ENCODE assay signal across 2 cellular contexts in genomic region chr17:36183811-36184765, GRCh38.
TF ChIP-seq lines count a peak whose summit lies in the region.

No MANE protein-coding gene starts in this region.

TF ChIP-seq in SK-N-SH, 30 proteins besides CTCF, POLR2A, EP300 and RAD21 (continued from another document):
- TF ChIP-seq, protein P1, sequence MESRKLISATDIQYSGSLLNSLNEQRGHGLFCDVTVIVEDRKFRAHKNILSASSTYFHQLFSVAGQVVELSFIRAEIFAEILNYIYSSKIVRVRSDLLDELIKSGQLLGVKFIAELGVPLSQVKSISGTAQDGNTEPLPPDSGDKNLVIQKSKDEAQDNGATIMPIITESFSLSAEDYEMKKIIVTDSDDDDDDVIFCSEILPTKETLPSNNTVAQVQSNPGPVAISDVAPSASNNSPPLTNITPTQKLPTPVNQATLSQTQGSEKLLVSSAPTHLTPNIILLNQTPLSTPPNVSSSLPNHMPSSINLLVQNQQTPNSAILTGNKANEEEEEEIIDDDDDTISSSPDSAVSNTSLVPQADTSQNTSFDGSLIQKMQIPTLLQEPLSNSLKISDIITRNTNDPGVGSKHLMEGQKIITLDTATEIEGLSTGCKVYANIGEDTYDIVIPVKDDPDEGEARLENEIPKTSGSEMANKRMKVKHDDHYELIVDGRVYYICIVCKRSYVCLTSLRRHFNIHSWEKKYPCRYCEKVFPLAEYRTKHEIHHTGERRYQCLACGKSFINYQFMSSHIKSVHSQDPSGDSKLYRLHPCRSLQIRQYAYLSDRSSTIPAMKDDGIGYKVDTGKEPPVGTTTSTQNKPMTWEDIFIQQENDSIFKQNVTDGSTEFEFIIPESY (IDR thresholded peaks at IDR 0.05; ENCODE audit: borderline replicate concordance, low read depth) = no peak
- TF ChIP-seq POLR2AphosphoS5 (IDR thresholded peaks at IDR 0.05; ENCODE audit: low read depth, low read length) (no peak), YY1 (IDR thresholded peaks at IDR 0.05; ENCODE audit: low read depth) (no peak), SIN3A (IDR thresholded peaks at IDR 0.05; ENCODE audit: borderline replicate concordance, low read depth, low read length) (no peak), TCF12 (IDR thresholded peaks at IDR 0.05) (no peak), FOXJ3 (CRISPR knock-in tag; IDR thresholded peaks at IDR 0.05) (no peak), IRF3 (IDR thresholded peaks at IDR 0.05; ENCODE audit: low read depth, low read length) (no peak), MEF2A (IDR thresholded peaks at IDR 0.05; ENCODE audit: borderline replicate concordance, low read depth) (no peak), FOSL2 (IDR thresholded peaks at IDR 0.05; ENCODE audit: borderline replicate concordance, low read depth) (no peak), FOXM1 (IDR thresholded peaks at IDR 0.05; ENCODE audit: low read depth) (no peak), GABPA (IDR thresholded peaks at IDR 0.05; ENCODE audit: low read depth) (no peak)
- TF ChIP-seq, protein P2, sequence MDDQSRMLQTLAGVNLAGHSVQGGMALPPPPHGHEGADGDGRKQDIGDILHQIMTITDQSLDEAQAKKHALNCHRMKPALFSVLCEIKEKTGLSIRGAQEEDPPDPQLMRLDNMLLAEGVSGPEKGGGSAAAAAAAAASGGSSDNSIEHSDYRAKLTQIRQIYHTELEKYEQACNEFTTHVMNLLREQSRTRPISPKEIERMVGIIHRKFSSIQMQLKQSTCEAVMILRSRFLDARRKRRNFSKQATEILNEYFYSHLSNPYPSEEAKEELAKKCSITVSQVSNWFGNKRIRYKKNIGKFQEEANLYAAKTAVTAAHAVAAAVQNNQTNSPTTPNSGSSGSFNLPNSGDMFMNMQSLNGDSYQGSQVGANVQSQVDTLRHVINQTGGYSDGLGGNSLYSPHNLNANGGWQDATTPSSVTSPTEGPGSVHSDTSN (IDR thresholded peaks at IDR 0.05) = no peak
- TF ChIP-seq, protein P3, sequence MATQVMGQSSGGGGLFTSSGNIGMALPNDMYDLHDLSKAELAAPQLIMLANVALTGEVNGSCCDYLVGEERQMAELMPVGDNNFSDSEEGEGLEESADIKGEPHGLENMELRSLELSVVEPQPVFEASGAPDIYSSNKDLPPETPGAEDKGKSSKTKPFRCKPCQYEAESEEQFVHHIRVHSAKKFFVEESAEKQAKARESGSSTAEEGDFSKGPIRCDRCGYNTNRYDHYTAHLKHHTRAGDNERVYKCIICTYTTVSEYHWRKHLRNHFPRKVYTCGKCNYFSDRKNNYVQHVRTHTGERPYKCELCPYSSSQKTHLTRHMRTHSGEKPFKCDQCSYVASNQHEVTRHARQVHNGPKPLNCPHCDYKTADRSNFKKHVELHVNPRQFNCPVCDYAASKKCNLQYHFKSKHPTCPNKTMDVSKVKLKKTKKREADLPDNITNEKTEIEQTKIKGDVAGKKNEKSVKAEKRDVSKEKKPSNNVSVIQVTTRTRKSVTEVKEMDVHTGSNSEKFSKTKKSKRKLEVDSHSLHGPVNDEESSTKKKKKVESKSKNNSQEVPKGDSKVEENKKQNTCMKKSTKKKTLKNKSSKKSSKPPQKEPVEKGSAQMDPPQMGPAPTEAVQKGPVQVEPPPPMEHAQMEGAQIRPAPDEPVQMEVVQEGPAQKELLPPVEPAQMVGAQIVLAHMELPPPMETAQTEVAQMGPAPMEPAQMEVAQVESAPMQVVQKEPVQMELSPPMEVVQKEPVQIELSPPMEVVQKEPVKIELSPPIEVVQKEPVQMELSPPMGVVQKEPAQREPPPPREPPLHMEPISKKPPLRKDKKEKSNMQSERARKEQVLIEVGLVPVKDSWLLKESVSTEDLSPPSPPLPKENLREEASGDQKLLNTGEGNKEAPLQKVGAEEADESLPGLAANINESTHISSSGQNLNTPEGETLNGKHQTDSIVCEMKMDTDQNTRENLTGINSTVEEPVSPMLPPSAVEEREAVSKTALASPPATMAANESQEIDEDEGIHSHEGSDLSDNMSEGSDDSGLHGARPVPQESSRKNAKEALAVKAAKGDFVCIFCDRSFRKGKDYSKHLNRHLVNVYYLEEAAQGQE (IDR thresholded peaks at IDR 0.05; ENCODE audit: low read depth, low read length) = no peak

TF ChIP-seq in SK-N-SH treated with all-trans-retinoic acid at 6 μM for 48 hours, 23 proteins besides CTCF, POLR2A, EP300 and RAD21 (continued from another document):
- TF ChIP-seq ZNF70 (CRISPR knock-in tag; IDR thresholded peaks at IDR 0.05) (no peak), SNAI2 (CRISPR knock-in tag; IDR thresholded peaks at IDR 0.05) (no peak), TCF4 (CRISPR knock-in tag; IDR thresholded peaks at IDR 0.05; ENCODE audit: borderline replicate concordance) (no peak), GLIS3 (CRISPR knock-in tag; IDR thresholded peaks at IDR 0.05) (no peak), RARB (CRISPR knock-in tag; IDR thresholded peaks at IDR 0.05) (no peak), ZNF565 (CRISPR knock-in tag; conservative IDR thresholded peaks at IDR 0.05; ENCODE audit: low read depth) (no peak), ARNTL (CRISPR knock-in tag; IDR thresholded peaks at IDR 0.05; ENCODE audit: borderline replicate concordance, low read depth) (no peak), TOX (CRISPR knock-in tag; IDR thresholded peaks at IDR 0.05; ENCODE audit: borderline replicate concordance) (no peak), OSR1 (CRISPR knock-in tag; IDR thresholded peaks at IDR 0.05) (no peak), PPARA (CRISPR knock-in tag; IDR thresholded peaks at IDR 0.05; ENCODE audit: borderline replicate concordance) (no peak)
- TF ChIP-seq, protein P4, sequence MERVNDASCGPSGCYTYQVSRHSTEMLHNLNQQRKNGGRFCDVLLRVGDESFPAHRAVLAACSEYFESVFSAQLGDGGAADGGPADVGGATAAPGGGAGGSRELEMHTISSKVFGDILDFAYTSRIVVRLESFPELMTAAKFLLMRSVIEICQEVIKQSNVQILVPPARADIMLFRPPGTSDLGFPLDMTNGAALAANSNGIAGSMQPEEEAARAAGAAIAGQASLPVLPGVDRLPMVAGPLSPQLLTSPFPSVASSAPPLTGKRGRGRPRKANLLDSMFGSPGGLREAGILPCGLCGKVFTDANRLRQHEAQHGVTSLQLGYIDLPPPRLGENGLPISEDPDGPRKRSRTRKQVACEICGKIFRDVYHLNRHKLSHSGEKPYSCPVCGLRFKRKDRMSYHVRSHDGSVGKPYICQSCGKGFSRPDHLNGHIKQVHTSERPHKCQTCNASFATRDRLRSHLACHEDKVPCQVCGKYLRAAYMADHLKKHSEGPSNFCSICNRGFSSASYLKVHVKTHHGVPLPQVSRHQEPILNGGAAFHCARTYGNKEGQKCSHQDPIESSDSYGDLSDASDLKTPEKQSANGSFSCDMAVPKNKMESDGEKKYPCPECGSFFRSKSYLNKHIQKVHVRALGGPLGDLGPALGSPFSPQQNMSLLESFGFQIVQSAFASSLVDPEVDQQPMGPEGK (CRISPR knock-in tag; IDR thresholded peaks at IDR 0.05; ENCODE audit: borderline replicate concordance) = no peak
- TF ChIP-seq, protein P5, sequence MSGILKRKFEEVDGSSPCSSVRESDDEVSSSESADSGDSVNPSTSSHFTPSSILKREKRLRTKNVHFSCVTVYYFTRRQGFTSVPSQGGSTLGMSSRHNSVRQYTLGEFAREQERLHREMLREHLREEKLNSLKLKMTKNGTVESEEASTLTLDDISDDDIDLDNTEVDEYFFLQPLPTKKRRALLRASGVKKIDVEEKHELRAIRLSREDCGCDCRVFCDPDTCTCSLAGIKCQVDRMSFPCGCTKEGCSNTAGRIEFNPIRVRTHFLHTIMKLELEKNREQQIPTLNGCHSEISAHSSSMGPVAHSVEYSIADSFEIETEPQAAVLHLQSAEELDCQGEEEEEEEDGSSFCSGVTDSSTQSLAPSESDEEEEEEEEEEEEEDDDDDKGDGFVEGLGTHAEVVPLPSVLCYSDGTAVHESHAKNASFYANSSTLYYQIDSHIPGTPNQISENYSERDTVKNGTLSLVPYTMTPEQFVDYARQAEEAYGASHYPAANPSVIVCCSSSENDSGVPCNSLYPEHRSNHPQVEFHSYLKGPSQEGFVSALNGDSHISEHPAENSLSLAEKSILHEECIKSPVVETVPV (CRISPR knock-in tag; IDR thresholded peaks at IDR 0.05) = no peak
- TF ChIP-seq, protein P6, sequence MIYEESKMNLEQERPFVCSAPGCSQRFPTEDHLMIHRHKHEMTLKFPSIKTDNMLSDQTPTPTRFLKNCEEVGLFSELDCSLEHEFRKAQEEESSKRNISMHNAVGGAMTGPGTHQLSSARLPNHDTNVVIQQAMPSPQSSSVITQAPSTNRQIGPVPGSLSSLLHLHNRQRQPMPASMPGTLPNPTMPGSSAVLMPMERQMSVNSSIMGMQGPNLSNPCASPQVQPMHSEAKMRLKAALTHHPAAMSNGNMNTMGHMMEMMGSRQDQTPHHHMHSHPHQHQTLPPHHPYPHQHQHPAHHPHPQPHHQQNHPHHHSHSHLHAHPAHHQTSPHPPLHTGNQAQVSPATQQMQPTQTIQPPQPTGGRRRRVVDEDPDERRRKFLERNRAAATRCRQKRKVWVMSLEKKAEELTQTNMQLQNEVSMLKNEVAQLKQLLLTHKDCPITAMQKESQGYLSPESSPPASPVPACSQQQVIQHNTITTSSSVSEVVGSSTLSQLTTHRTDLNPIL (CRISPR knock-in tag; IDR thresholded peaks at IDR 0.05; ENCODE audit: low read depth) = no peak
TF ChIP-seq in SK-N-SH treated with all-trans-retinoic acid at 6 μM for 48 hours: peak in this region for 0.
